ENCODE assay signal across 9 cellular contexts in genomic region chr6:85126448-85127178, GRCh38.
DNase-seq lines count a peak whose midpoint lies in the region; ATAC-seq and TF ChIP-seq lines count a peak whose summit lies in the region.
"Had no signal": no experiment of that assay in that cellular context is flagged by ENCODE, and none has a peak within 500 bp of the region (broad histone marks: within the 10 kb centered on the region; RNA-seq: fewer than 3 reads in every experiment).

No MANE protein-coding gene starts in this region.

- H3K36me3 ChIP-seq in iPS-15b (ENCODE audit: control insufficient read depth, insufficient read depth, low read length) (no peaks in the 10 kb centered on the region), thyroid gland (no peaks in the 10 kb centered on the region)

- 11 to 28% methylated on average over 10 to 12 of the region's 12 CpGs for WGBS in thyroid gland, 2 donors

- intact Hi-C loops in thyroid gland (cut with DNase I), result no loop called here

- peak in 2 of 6 experiments; percentile 15 to 29 for TF ChIP-seq CTCF in thyroid gland (IDR thresholded peaks at IDR 0.05)

- peak; percentile 85 for DNase-seq in Daoy (ENCODE audit: low read depth)
- DNase-seq in Jurkat, Clone E6-1 (ENCODE audit: low read depth, low spot score), result peak; percentile 26
- DNase-seq in amygdala (lab: John Stamatoyannopoulos, UW), result peak in 31 of 56 donors; percentile 1 to 57 (median 6)
- peak; percentile 16 to 21 for DNase-seq in thyroid gland
- DNase-seq in stimulated activated naive CD4-positive, alpha-beta T cell (lab: John Stamatoyannopoulos, UW), result no peak

- no peak overlapping the region for H3K4me3 ChIP-seq in Jurkat, Clone E6-1 (ENCODE audit: low read length)
- H3K4me3 ChIP-seq in iPS-15b (ENCODE audit: low read depth, low read length) (peak overlapping the region; percentile 43), thyroid gland (replicated peaks in 1 of 3) (no peak overlapping the region)
- H3K4me3 ChIP-seq: skin epidermis had no signal

- H3K27me3 ChIP-seq in iPS-15b (ENCODE audit: control insufficient read depth, insufficient read depth, low read length) (no peaks in the 10 kb centered on the region), thyroid gland (no peaks in the 10 kb centered on the region)

- H3K9me3 ChIP-seq in iPS-15b (ENCODE audit: control insufficient read depth, insufficient read depth, low read length) (no peaks in the 10 kb centered on the region), thyroid gland (no peaks in the 10 kb centered on the region)

- H3K27ac ChIP-seq in thyroid gland, result no peak overlapping the region

- peak; percentile 75 for ATAC-seq in GM19455 (IDR thresholded peaks at IDR 0.05; ENCODE audit: unreplicated experiment)
- ATAC-seq in GM21825 (IDR thresholded peaks at IDR 0.05; ENCODE audit: unreplicated experiment), result no peak

- H3K9ac ChIP-seq in iPS-15b (ENCODE audit: low read depth, low read length), result peak overlapping the region; percentile 48

- H3K4me1 ChIP-seq in iPS-15b (ENCODE audit: control insufficient read depth, insufficient read depth, low read length) (no peaks in the 10 kb centered on the region), thyroid gland (no peaks in the 10 kb centered on the region)

- no peak for TF ChIP-seq POLR2A in thyroid gland (IDR thresholded peaks at IDR 0.05)

Comparison
In these comparisons a context has a peak if more than half of its experiments do, and no peak if none do; other contexts are left out.
1. DNase-seq: peak in Daoy (single experiment), Jurkat, Clone E6-1 (single experiment), amygdala (31 of 56) and thyroid gland (2 of 2); none in stimulated activated naive CD4-positive, alpha-beta T cell (0 of 6).